In the genomic region with DNA sequence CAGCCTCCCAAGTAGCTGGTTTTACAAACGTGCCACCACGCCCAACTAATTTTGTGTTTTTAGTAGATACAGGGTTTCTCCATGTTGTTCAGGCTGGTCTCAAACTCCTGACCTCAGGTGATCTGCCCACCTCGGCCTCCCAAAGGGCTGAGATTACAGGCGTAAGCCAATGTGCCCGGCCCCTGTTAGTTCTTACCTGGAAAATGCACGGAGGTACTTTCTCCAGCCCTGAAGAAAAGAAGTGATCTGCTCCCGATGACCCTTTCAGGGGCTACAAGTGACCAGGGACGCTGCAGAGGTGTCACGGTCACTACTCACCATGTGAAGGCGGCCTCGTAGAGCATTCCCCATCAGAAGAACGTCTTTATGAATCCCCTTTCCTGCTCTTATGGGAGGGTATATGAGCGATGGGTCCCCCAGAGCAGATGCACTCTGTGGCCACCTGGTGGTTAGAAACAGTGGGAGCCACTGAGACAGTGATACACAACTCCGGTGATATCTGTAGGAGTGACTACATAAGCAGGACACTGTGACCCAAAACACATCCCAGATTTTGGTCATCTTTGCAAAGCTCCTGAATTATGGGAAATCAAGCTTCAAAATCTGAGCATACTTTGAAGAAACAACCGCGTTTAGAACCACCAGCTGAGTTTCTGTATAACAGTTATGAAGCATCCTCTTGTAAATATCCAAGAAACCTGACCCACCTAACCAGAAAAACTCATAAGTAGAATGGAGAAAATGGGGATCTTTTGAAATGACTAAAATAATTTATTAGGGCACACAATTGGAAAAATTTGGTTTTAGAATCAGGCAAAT, we compare ENCODE assay signal across 8 cellular contexts.
DNase-seq lines count a peak whose midpoint lies in the region; ATAC-seq, FAIRE-seq and TF ChIP-seq lines count a peak whose summit lies in the region.
"Not testable (repeated sequence)": the region's sequence is repeated elsewhere in the genome, so short reads cannot be mapped to it uniquely, and the experiment has no call there.

No MANE protein-coding gene starts in this region.

- H3K4me3 ChIP-seq in HepG2 (replicated peaks in 1 of 3; ENCODE audit: insufficient read depth in 1 of 3, low read depth in 2 of 3, low read length in 3 of 3) = not testable (repeated sequence)

- CTCF ChIA-PET in HepG2 (lab: Yijun Ruan, JAX; ENCODE audit: low intra/inter-chr PET ratio, low total read pairs) = not testable (repeated sequence)

- not testable (repeated sequence) for H3K9ac ChIP-seq in HepG2 (ENCODE audit: insufficient read depth, low read depth, low read length)

- not testable (repeated sequence) for H3K27ac Mint-ChIP-seq in endothelial cell (ENCODE audit: unreplicated experiment)

- TF ChIP-seq RAD21 in HepG2 (CRISPR knock-in tag; IDR thresholded peaks at IDR 0.05) = 0 out of 2 replicates have a peak, but pooled peaks have one; percentile 34

- POLR2A ChIA-PET in HepG2 (lab: Yijun Ruan, JAX) = not testable (repeated sequence)

- intact Hi-C loops in HepG2 (cut with micrococcal nuclease; ENCODE audit: unreplicated experiment) = not testable (repeated sequence)

- not testable (repeated sequence) for BruUV-seq in HepG2 (replicated peaks; lab: Mats Ljungman, UMichigan)

- H3K36me3 Mint-ChIP-seq in endothelial cell (ENCODE audit: low read depth, unreplicated experiment) = not testable (repeated sequence)

- TF ChIP-seq CTCF in GM12874 (IDR thresholded peaks at IDR 0.05; ENCODE audit: insufficient read depth, low read depth, low read length) (peak; percentile 55), endothelial cell (IDR thresholded peaks at IDR 0.05; ENCODE audit: unreplicated experiment) (peak; percentile 73), HepG2 (CRISPR knock-in tag; IDR thresholded peaks at IDR 0.05) (peak; percentile 65)

- not testable (repeated sequence) for TF ChIP-seq EP300 in HepG2 (IDR thresholded peaks at IDR 0.05; ENCODE audit: low read depth in 2 of 2, low read length in 2 of 2); HepG2 (CRISPR knock-in tag; IDR thresholded peaks at IDR 0.05; ENCODE audit: borderline replicate concordance)

- not testable (repeated sequence) for H3K36me3 ChIP-seq in HepG2 (replicated peaks in 1 of 2; ENCODE audit: control insufficient read depth in 1 of 2, insufficient read depth in 2 of 2, low read length in 2 of 2)

- in situ Hi-C loops in HepG2 (cut with HindIII; ENCODE audit: extremely low pct_ligation_motif_present, low pct_unique_long_range_greater_than_20kb) = not testable (repeated sequence)

- ATAC-seq in SK-N-SH treated with all-trans-retinoic acid at 6 μM for 48 hours (peak; percentile 85), HepG2 (peak; percentile 80)

- FAIRE-seq in HepG2 (lab: Jason Lieb, UNC) = peak; percentile 57

- H3K4me1 ChIP-seq in HepG2 (ENCODE audit: insufficient read depth, low read length) = not testable (repeated sequence)

- not testable (repeated sequence) for H3K79me2 ChIP-seq in HepG2 (ENCODE audit: insufficient read depth, low read length)

- not testable (repeated sequence) for H2AFZ ChIP-seq in HepG2 (ENCODE audit: low read length)

- not testable (repeated sequence) for H3K9me3 ChIP-seq in HepG2 (ENCODE audit: low read length)

- H3K4me1 Mint-ChIP-seq in endothelial cell (ENCODE audit: unreplicated experiment) = not testable (repeated sequence)

- not testable (repeated sequence) for H3K27ac ChIP-seq in HepG2 (ENCODE audit: extremely low read length, insufficient read depth, low read length)

- H3K27me3 Mint-ChIP-seq in endothelial cell (ENCODE audit: unreplicated experiment) = not testable (repeated sequence)

- H3K9me3 Mint-ChIP-seq in endothelial cell (ENCODE audit: unreplicated experiment) = not testable (repeated sequence)

- DNase-seq in Ammon's horn (ENCODE audit: low spot score) = peak; percentile 34
- peak; percentile 10 for DNase-seq in NCI-H1105 (lab: John Stamatoyannopoulos, UW)
- DNase-seq in activated effector memory CD4-positive, alpha-beta T cell treated with Interleukin-2 at 50 U/mL for 16 hours = peak; percentile 11
- peak; percentile 17 for DNase-seq in endothelial cell (ENCODE audit: low spot score)
- DNase-seq in HepG2 (ENCODE audit: low spot score) = not testable (repeated sequence)
- DNase-seq in stimulated activated CD4-positive, alpha-beta T cell treated with anti-CD3 and anti-CD28 coated beads, Interleukin-15, amount 100 ng/mL, for 24 hours = peak; percentile 37

- not testable (repeated sequence) for H3K4me3 Mint-ChIP-seq in endothelial cell (ENCODE audit: unreplicated experiment)

- H3K27me3 ChIP-seq in HepG2 (ENCODE audit: control insufficient read depth in 1 of 2, insufficient read depth in 2 of 2, low read length in 2 of 2) = not testable (repeated sequence)

- not testable (repeated sequence) for TF ChIP-seq POLR2A in HepG2 (IDR thresholded peaks at IDR 0.05; ENCODE audit: insufficient read depth in 1 of 2, low read depth in 2 of 2, low read length in 2 of 2)

- not testable (repeated sequence) for H3K4me2 ChIP-seq in HepG2 (ENCODE audit: low read depth, low read length)

- WGBS in HepG2 (ENCODE audit: low lambda C conversion rate) = 49% methylated on average over 8 of the region's 16 CpGs

- not testable (repeated sequence) for H4K20me1 ChIP-seq in HepG2 (ENCODE audit: insufficient read depth, low read length)

TF ChIP-seq in SK-N-SH treated with all-trans-retinoic acid at 6 μM for 48 hours, 23 proteins besides CTCF, POLR2A, EP300 and RAD21:
- TF ChIP-seq ZNF70 (CRISPR knock-in tag; IDR thresholded peaks at IDR 0.05) = peak; percentile 90

TF ChIP-seq in HepG2, 621 proteins besides CTCF, POLR2A, EP300 and RAD21:
- TF ChIP-seq STAG1 (CRISPR knock-in tag; IDR thresholded peaks at IDR 0.05) (peak; percentile 62), SMC3 (IDR thresholded peaks at IDR 0.05; ENCODE audit: low read length) (peak; percentile 52; the same call in 1 of the 2 replicates)
